20 cellular contexts compared by ENCODE assay signal in the genomic region with DNA sequence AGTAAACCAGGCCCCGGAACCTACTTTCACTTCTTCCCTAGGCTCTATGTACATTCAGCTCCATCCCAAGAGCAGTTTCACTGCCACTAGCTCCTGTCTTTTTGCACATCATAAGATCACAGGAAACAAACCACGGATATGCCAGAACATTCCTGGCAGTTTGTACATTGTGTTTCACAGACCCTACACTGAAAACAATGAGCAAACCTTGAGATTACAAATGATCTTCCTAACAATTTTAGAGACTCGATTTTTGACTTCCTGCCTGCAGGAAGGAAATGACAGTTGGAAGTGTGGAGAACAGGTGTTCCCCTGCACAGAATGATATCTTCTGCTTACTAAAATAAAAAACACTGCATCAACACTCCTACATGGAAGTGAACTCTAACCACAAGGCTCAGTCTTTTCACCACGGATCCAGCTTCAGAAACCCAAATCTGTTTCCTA. TPM values are rescaled to one million over a fixed set of nuclear protein-coding genes. Genes with fewer than 3 reads are reported as not detected.
A peak's percentile ranks its signal among the peaks of the same experiment; 100 is the strongest.
DNase-seq lines count a peak whose midpoint lies in the region; ATAC-seq, FAIRE-seq and TF ChIP-seq lines count a peak whose summit lies in the region.
"Had no signal": no experiment of that assay in that cellular context is flagged by ENCODE, and none has a peak within 500 bp of the region (broad histone marks: within the 10 kb centered on the region; RNA-seq: fewer than 3 reads in every experiment).

No MANE protein-coding gene starts in this region.

- H3K36me3 ChIP-seq in Panc1 (ENCODE audit: control insufficient read depth, insufficient read depth, low read length) (no peaks in the 10 kb centered on the region), gastrocnemius medialis (no peaks in the 10 kb centered on the region), stomach (no peaks in the 10 kb centered on the region)
- H3K36me3 ChIP-seq: pancreas, Peyer's patch, vagina had no signal

- peak; percentile 53 for FAIRE-seq in GM12892 (lab: Jason Lieb, UNC)
- FAIRE-seq: pancreas had no signal

- no peak for TF ChIP-seq EP300 in stomach (IDR thresholded peaks at IDR 0.05)

- POLR2A ChIA-PET in Panc1 (lab: Charles Lee), result no interaction called here

- 42 to 67% (median 44%) methylated on average over 4 of the region's 4 CpGs for WGBS in stomach, 5 donors

- intact Hi-C loops in Panc1 (cut with micrococcal nuclease; ENCODE audit: unreplicated experiment), result loop anchor here (5.0 kb wide), 1 partner anchor 137 kb away; no protein-coding TSS in a partner anchor
- intact Hi-C loops in gastrocnemius medialis (cut with DNase I; ENCODE audit: low total_unique reads), result no loop called here
- intact Hi-C loops in stomach (cut with DNase I; ENCODE audit: low total_unique reads), result loop anchor here (5.0 kb wide), 1 partner anchor 137 kb away; no protein-coding TSS in a partner anchor

- ATAC-seq in Panc1, result no peak
- peak; percentile 42 to 74 for ATAC-seq in gastrocnemius medialis
- no peak for ATAC-seq in GM18907 (IDR thresholded peaks at IDR 0.05; ENCODE audit: unreplicated experiment)
- ATAC-seq: activated CD4-positive, alpha-beta T cell treated with anti-CD3 and anti-CD28 coated beads for 36 hours; activated T-cell treated with anti-CD3 and anti-CD28 coated beads, Interleukin-2, amount 50 U/mL, for 4 hours; pancreas had no signal

- no peak for TF ChIP-seq CTCF in Panc1 (IDR thresholded peaks at IDR 0.05)
- no peak for TF ChIP-seq CTCF in fibroblast of pulmonary artery (IDR thresholded peaks at IDR 0.05; ENCODE audit: low read length, missing control alignments)
- no peak for TF ChIP-seq CTCF in gastrocnemius medialis (IDR thresholded peaks at IDR 0.05 in 4 of 5, conservative IDR thresholded peaks at IDR 0.05 in 1 of 5)
- no peak for TF ChIP-seq CTCF in stomach (IDR thresholded peaks at IDR 0.05)

- in situ Hi-C loops in Panc1 (cut with HindIII; ENCODE audit: low pct_unique_long_range_greater_than_20kb, low sequenced_read_pairs), result no loop called here
- in situ Hi-C loops in gastrocnemius medialis (cut with MboI; ENCODE audit: low sequenced_read_pairs in 4 of 4), result loop anchor here (5.0 kb wide), 1 partner anchor 137 kb away; no protein-coding TSS in a partner anchor

- H3K9me3 ChIP-seq in Panc1 (ENCODE audit: control insufficient read depth, insufficient read depth, low read depth, low read length) (no peaks in the 10 kb centered on the region), gastrocnemius medialis (no peaks in the 10 kb centered on the region), stomach (no peaks in the 10 kb centered on the region)
- H3K9me3 ChIP-seq: pancreas, Peyer's patch, vagina had no signal

- no peaks in the 10 kb centered on the region for H3K27me3 ChIP-seq in Panc1 (ENCODE audit: control insufficient read depth, insufficient read depth, low read length)
- no peaks in the 10 kb centered on the region for H3K27me3 ChIP-seq in gastrocnemius medialis
- H3K27me3 ChIP-seq in stomach, result no peaks in the 10 kb centered on the region
- H3K27me3 ChIP-seq: dorsolateral prefrontal cortex, pancreas, Peyer's patch, vagina had no signal

- no peak overlapping the region for H3K4me3 ChIP-seq in Panc1 (ENCODE audit: low read depth in 2 of 2, low read length in 2 of 2)
- H3K4me3 ChIP-seq in fibroblast of pulmonary artery (replicated peaks; ENCODE audit: low read depth, low read length), result no peak overlapping the region
- peak overlapping the region in 1 of 4 donors; percentile 19 for H3K4me3 ChIP-seq in gastrocnemius medialis
- H3K4me3 ChIP-seq in stomach, result no peak overlapping the region
- H3K4me3 ChIP-seq: dorsolateral prefrontal cortex, pancreas, Peyer's patch, vagina had no signal

- TF ChIP-seq POLR2A in GM12892 (IDR thresholded peaks at IDR 0.05; ENCODE audit: low read depth, low read length) (no peak), gastrocnemius medialis (IDR thresholded peaks at IDR 0.05) (no peak), stomach (IDR thresholded peaks at IDR 0.05) (no peak)

- BruUV-seq in Panc1 (replicated peaks; lab: Mats Ljungman, UMichigan), result no TSS peak

- H3K27ac ChIP-seq in Panc1 (ENCODE audit: low read length) (peak overlapping the region; percentile 7; the same call in 1 of the 2 replicates), gastrocnemius medialis (peak overlapping the region; percentile 47 to 71 (median 57)), stomach (peak overlapping the region in 1 of 5 donors; percentile 38)
- H3K27ac ChIP-seq: pancreas, Peyer's patch, vagina had no signal

- DNase-seq in GM12892 (ENCODE audit: insufficient read length) (no peak), Panc1 (ENCODE audit: low read depth, low spot score) (no peak), fibroblast of pulmonary artery (ENCODE audit: low read depth) (peak; percentile 71), gastrocnemius medialis (no peak), ecto neural progenitor cell (ENCODE audit: low spot score) (no peak), stomach (no peak), SHP77 (lab: John Stamatoyannopoulos, UW) (no peak)
- DNase-seq: activated CD4-positive, alpha-beta T cell treated with anti-CD3 and anti-CD28 coated beads for 36 hours; activated T-cell treated with anti-CD3 and anti-CD28 coated beads, Interleukin-2, amount 50 U/mL, for 4 hours; amygdala; CD4-positive, CD25-positive, alpha-beta regulatory T cell; dorsolateral prefrontal cortex; midbrain; NCI-H1417 treated with DMSO at 0.1 percent for 48 hours; NCI-H446 treated with DMSO at 0.1 percent for 48 hours; pancreas; Peyer's patch; stimulated activated CD4-positive, alpha-beta T cell treated with anti-CD3 and anti-CD28 coated beads, Interleukin-2, amount 100 ng/mL, for 24 hours had no signal

- CTCF ChIA-PET in Panc1 (lab: Charles Lee), result no interaction called here

- H3K4me1 ChIP-seq in Panc1 (ENCODE audit: control insufficient read depth, insufficient read depth, low read length) (peaks cover 2% of the 10 kb centered on the region; the same call in 1 of the 2 replicates), gastrocnemius medialis (peaks cover 12 to 16% of the 10 kb centered on the region in 2 donors), stomach (peaks cover 0 to 16% (median 6%) of the 10 kb centered on the region in 4 donors)

RNA-seq across cellular contexts. Expression of a gene that starts 7.6 kb away (rescaled TPM):
- polyA plus RNA-seq in GM12892 (2012; ENCODE audit: missing spikeins), result not detected
- 0.05 TPM for total RNA-seq in Panc1 (2021; ENCODE audit: unreplicated experiment)
- not detected for polyA plus RNA-seq in Panc1 (2012; ENCODE audit: insufficient read length)
- total RNA-seq in gastrocnemius medialis, result under 1 TPM; 0.27 to 0.98 (median 0.64) TPM
- total RNA-seq in stomach, result 1 to 10 TPM in 4 of 5 donors, not detected in 1; 1.1 to 9.6 (median 3.1) TPM
- polyA plus RNA-seq in stomach, result under 1 TPM in 2 of 3 donors, not detected in 1; 0.08 to 0.19 TPM
- total RNA-seq: vagina had no signal

Comparison
In these comparisons a context has a peak if more than half of its experiments do, and no peak if none do; other contexts are left out.
1. ATAC-seq: peak in gastrocnemius medialis (2 of 2); none in Panc1 (single experiment) and GM18907 (single experiment).